ENCODE assay signal across 29 cellular contexts in genomic region chr6:155047523-155047922, GRCh38. TPM values are rescaled to one million over a fixed set of nuclear protein-coding genes. Genes with fewer than 3 reads are reported as not detected.
DNase-seq lines count a peak whose midpoint lies in the region; ATAC-seq, FAIRE-seq and TF ChIP-seq lines count a peak whose summit lies in the region.
"Had no signal": no experiment of that assay in that cellular context is flagged by ENCODE, and none has a peak within 500 bp of the region (broad histone marks: within the 10 kb centered on the region; RNA-seq: fewer than 3 reads in every experiment).

No MANE protein-coding gene starts in this region.

- H2AK5ac ChIP-seq in H9 (ENCODE audit: insufficient read length, low read length) (no peak overlapping the region), H1 (ENCODE audit: low read depth, low read length) (no peak overlapping the region)

- H4K5ac ChIP-seq in H9 (ENCODE audit: insufficient read length, low read depth, low read length) (no peak overlapping the region), H1 (ENCODE audit: insufficient read length, low read depth, low read length) (no peak overlapping the region)

- no peak overlapping the region for H3K27ac ChIP-seq in GM23338 (ENCODE audit: low read depth)
- no peak overlapping the region for H3K27ac ChIP-seq in H9 (ENCODE audit: insufficient read length, low read depth, low read length)
- H3K27ac ChIP-seq in astrocyte (ENCODE audit: low read depth, low read length) = no peak overlapping the region
- no peak overlapping the region for H3K27ac ChIP-seq in H1 (ENCODE audit: low read depth, low read length)
- no peak overlapping the region for H3K27ac ChIP-seq in effector memory CD4-positive, alpha-beta T cell (ENCODE audit: insufficient read depth, low read length, poor library complexity, severe bottlenecking)
- H3K27ac ChIP-seq in suprapubic skin = no peak overlapping the region
- H3K27ac ChIP-seq: BLaER1 had no signal

- H3K9me2 ChIP-seq in GM23338 (ENCODE audit: insufficient read depth) = no peaks in the 10 kb centered on the region

- ATAC-seq in GM23338 = peak; percentile 34; the same call in 2 of the 3 replicates
- ATAC-seq: GM12878 had no signal

- H3K9me3 Mint-ChIP-seq in GM23338 (no peaks in the 10 kb centered on the region), H9 (no peaks in the 10 kb centered on the region; a peak in 1 of 5 replicates), astrocyte (ENCODE audit: unreplicated experiment) (no peaks in the 10 kb centered on the region)
- H3K9me3 Mint-ChIP-seq: CD4-positive, alpha-beta memory T cell; CD8-positive, alpha-beta memory T cell had no signal

- no peaks in the 10 kb centered on the region for H3K36me3 ChIP-seq in GM23338 (ENCODE audit: insufficient read depth)
- no peaks in the 10 kb centered on the region for H3K36me3 ChIP-seq in astrocyte (ENCODE audit: insufficient read depth, low read length)
- no peaks in the 10 kb centered on the region for H3K36me3 ChIP-seq in H1 (ENCODE audit: control insufficient read depth in 2 of 4, insufficient read depth in 4 of 4, low read length in 3 of 4)
- H3K36me3 ChIP-seq in effector memory CD4-positive, alpha-beta T cell (ENCODE audit: control insufficient read depth, insufficient read depth, low read length) = no peaks in the 10 kb centered on the region
- no peaks in the 10 kb centered on the region for H3K36me3 ChIP-seq in suprapubic skin
- H3K36me3 ChIP-seq: BE2C, BLaER1 had no signal

- H3K56ac ChIP-seq in H9 (ENCODE audit: insufficient read length, low read depth, low read length) (no peak overlapping the region), H1 (replicated peaks; ENCODE audit: insufficient read length, low read depth, low read length) (no peak overlapping the region)

- TF ChIP-seq POLR2A in H1 (IDR thresholded peaks at IDR 0.05; ENCODE audit: control extremely low read depth in 1 of 2, low read depth in 2 of 2, low read length in 2 of 2) = no peak
- no peak for TF ChIP-seq POLR2A in suprapubic skin (IDR thresholded peaks at IDR 0.05)

- no CpG with 5 or more reads among the region's 7 CpGs for WGBS in H9 (ENCODE audit: extremely low coverage, insufficient read length, low lambda C conversion rate)
- 73% methylated on average over 5 of the region's 7 CpGs; no CpG with 5 or more reads in 1 of the 2 experiments for WGBS in H1 (ENCODE audit: extremely low coverage in 1 of 2, insufficient coverage in 1 of 2, insufficient read length in 1 of 2, insufficient replicate concordance in 2 of 2, low coverage in 1 of 2, low lambda C conversion rate in 2 of 2, missing lambda C conversion rate in 1 of 2), 2 experiments
- 94% methylated on average over 6 of the region's 7 CpGs for WGBS in suprapubic skin

- H4K8ac ChIP-seq in H9 (replicated peaks; ENCODE audit: insufficient read length, low read depth, low read length) = no peak overlapping the region
- H4K8ac ChIP-seq in H1 (ENCODE audit: extremely low read depth, insufficient read depth, low read length) = no peak overlapping the region

- H3K27ac Mint-ChIP-seq in GM23338 (no peak overlapping the region), H9 (peak overlapping the region in 2 of 3 experiments; percentile 61 to 85; a peak in 2 of 7 replicates), astrocyte (ENCODE audit: unreplicated experiment) (peak overlapping the region; percentile 51)
- H3K27ac Mint-ChIP-seq: CD14-positive monocyte; CD4-positive, CD25-positive, alpha-beta regulatory T cell had no signal

- H3K23me2 ChIP-seq in H9 (ENCODE audit: insufficient read length, low read depth, low read length, poor library complexity, severe bottlenecking) = no peaks in the 10 kb centered on the region
- H3K23me2 ChIP-seq in H1 (ENCODE audit: low read depth, low read length) = no peaks in the 10 kb centered on the region

- TF ChIP-seq CTCF in GM23338 (conservative IDR thresholded peaks at IDR 0.05; ENCODE audit: low read depth in 2 of 2) = no peak
- no peak for TF ChIP-seq CTCF in H9 (conservative IDR thresholded peaks at IDR 0.05)
- TF ChIP-seq CTCF in astrocyte (IDR thresholded peaks at IDR 0.05; ENCODE audit: insufficient read depth, low read depth, low read length) = no peak
- no peak for TF ChIP-seq CTCF in H1 (IDR thresholded peaks at IDR 0.05; ENCODE audit: control extremely low read depth in 1 of 3, insufficient read depth in 1 of 3, low read depth in 1 of 3, low read length in 3 of 3)
- TF ChIP-seq CTCF in suprapubic skin (IDR thresholded peaks at IDR 0.05) = no peak

- H2BK120ac ChIP-seq in H9 (ENCODE audit: low read depth, low read length, poor library complexity, severe bottlenecking) (no peak overlapping the region), H1 (replicated peaks; ENCODE audit: low read depth, low read length) (no peak overlapping the region)

- TF ChIP-seq RAD21 in H1 (IDR thresholded peaks at IDR 0.05 in 1 of 2, conservative IDR thresholded peaks at IDR 0.05 in 1 of 2; ENCODE audit: low read depth in 2 of 2, low read length in 2 of 2) = no peak

- H2BK15ac ChIP-seq in H9 (ENCODE audit: low read depth, low read length) = no peak overlapping the region
- H2BK15ac ChIP-seq in H1 (ENCODE audit: low read length) = no peak overlapping the region

- no peak overlapping the region for H2BK12ac ChIP-seq in H9 (ENCODE audit: insufficient read length, low read depth, low read length)
- H2BK12ac ChIP-seq in H1 (ENCODE audit: low read depth, low read length) = no peak overlapping the region

- H3K4ac ChIP-seq in H9 (ENCODE audit: low read depth, low read length) (no peak overlapping the region), H1 (replicated peaks; ENCODE audit: insufficient read length, low read depth, low read length) (no peak overlapping the region)

- no peak overlapping the region for H3K4me3 ChIP-seq in GM23338
- no peak overlapping the region for H3K4me3 ChIP-seq in astrocyte (ENCODE audit: insufficient read depth, low read depth, low read length)
- no peak overlapping the region for H3K4me3 ChIP-seq in H1 (ENCODE audit: extremely low read depth in 1 of 4, insufficient read depth in 2 of 4, low read depth in 3 of 4, low read length in 4 of 4)
- no peak overlapping the region for H3K4me3 ChIP-seq in effector memory CD4-positive, alpha-beta T cell (ENCODE audit: insufficient read depth, low read depth, low read length, poor library complexity, severe bottlenecking)
- no peak overlapping the region for H3K4me3 ChIP-seq in suprapubic skin
- H3K4me3 ChIP-seq: BLaER1, GM12878 had no signal

- H3K23ac ChIP-seq in H9 (ENCODE audit: insufficient read length, low read depth, low read length) (no peak overlapping the region), H1 (ENCODE audit: insufficient read length) (no peak overlapping the region)

- FAIRE-seq in astrocyte (lab: Jason Lieb, UNC) = no peak
- FAIRE-seq in H1 (lab: Jason Lieb, UNC) = no peak
- FAIRE-seq: A204.1, GM12878, GM12892, GM18507 had no signal

- H3K27me3 Mint-ChIP-seq in GM23338 (ENCODE audit: insufficient read depth, low read depth, poor library complexity) (peaks cover 3% of the 10 kb centered on the region), H9 (ENCODE audit: low read depth) (no peaks in the 10 kb centered on the region; the same call in 1 of the 2 replicates), astrocyte (ENCODE audit: low read depth, unreplicated experiment) (no peaks in the 10 kb centered on the region)
- H3K27me3 Mint-ChIP-seq: CD4-positive, CD25-positive, alpha-beta regulatory T cell had no signal

- no peak overlapping the region for H3T11ph ChIP-seq in H9 (ENCODE audit: low read length)

- H3K4me1 Mint-ChIP-seq in GM23338 = peaks cover 18% of the 10 kb centered on the region
- H3K4me1 Mint-ChIP-seq in H9 = peaks cover 20 to 33% of the 10 kb centered on the region in 2 experiments
- peaks cover 26% of the 10 kb centered on the region for H3K4me1 Mint-ChIP-seq in astrocyte (ENCODE audit: low read depth, unreplicated experiment)
- H3K4me1 Mint-ChIP-seq: CD14-positive monocyte had no signal

- CTCF ChIA-PET in H1 (lab: Charles Lee; ENCODE audit: partially characterized antibody) = no interaction called here

- H3K9me3 ChIP-seq in H9 (ENCODE audit: control insufficient read depth, low read depth, low read length) (no peaks in the 10 kb centered on the region), astrocyte (ENCODE audit: insufficient read depth, low read depth, low read length) (no peaks in the 10 kb centered on the region), H1 (ENCODE audit: insufficient read depth in 2 of 2, low read depth in 1 of 2, low read length in 1 of 2) (no peaks in the 10 kb centered on the region), suprapubic skin (no peaks in the 10 kb centered on the region)
- H3K9me3 ChIP-seq in effector memory CD4-positive, alpha-beta T cell (ENCODE audit: control insufficient read depth, low read length) = no peaks in the 10 kb centered on the region
- H3K9me3 ChIP-seq: BE2C, BLaER1 had no signal

- H3F3A ChIP-seq in GM23338 (replicated peaks; ENCODE audit: low read depth) = no peaks in the 10 kb centered on the region

- H4K20me1 ChIP-seq in GM23338 (replicated peaks; ENCODE audit: insufficient read depth) = no peaks in the 10 kb centered on the region
- H4K20me1 ChIP-seq in H9 (ENCODE audit: control insufficient read depth, insufficient read depth, insufficient read length) = no peaks in the 10 kb centered on the region
- no peaks in the 10 kb centered on the region for H4K20me1 ChIP-seq in astrocyte (ENCODE audit: insufficient read depth, low read length)
- no peaks in the 10 kb centered on the region for H4K20me1 ChIP-seq in H1 (replicated peaks in 1 of 2; ENCODE audit: control insufficient read depth in 1 of 2, insufficient read depth in 2 of 2, low read length in 2 of 2)
- H4K20me1 ChIP-seq: BLaER1 had no signal

- H3K27me3 ChIP-seq in GM23338 (ENCODE audit: insufficient read depth) (no peaks in the 10 kb centered on the region), H9 (ENCODE audit: insufficient read depth, low read length) (no peaks in the 10 kb centered on the region), astrocyte (ENCODE audit: insufficient read depth, low read length) (no peaks in the 10 kb centered on the region), H1 (replicated peaks in 1 of 4; ENCODE audit: control insufficient read depth in 3 of 4, extremely low read depth in 1 of 4, insufficient read depth in 3 of 4, low read length in 3 of 4) (no peaks in the 10 kb centered on the region), suprapubic skin (no peaks in the 10 kb centered on the region)
- no peaks in the 10 kb centered on the region for H3K27me3 ChIP-seq in effector memory CD4-positive, alpha-beta T cell (replicated peaks; ENCODE audit: control insufficient read depth, insufficient read depth, low read length, poor library complexity, severe bottlenecking)
- H3K27me3 ChIP-seq: BE2C, BLaER1 had no signal

- H3K9ac ChIP-seq in H9 (ENCODE audit: extremely low read depth, insufficient read length, low read length) = no peak overlapping the region
- H3K9ac ChIP-seq in astrocyte (ENCODE audit: low read length) = no peak overlapping the region
- H3K9ac ChIP-seq in H1 (replicated peaks in 1 of 4; ENCODE audit: extremely low read depth in 1 of 4, low read depth in 3 of 4, low read length in 3 of 4) = no peak overlapping the region
- H3K9ac ChIP-seq: BLaER1 had no signal

- H2BK20ac ChIP-seq in H9 (ENCODE audit: low read depth, low read length, poor library complexity, severe bottlenecking) (no peak overlapping the region), H1 (ENCODE audit: low read length) (no peak overlapping the region)

- H3K18ac ChIP-seq in H9 (ENCODE audit: insufficient read length, low read depth, low read length) (no peak overlapping the region), H1 (ENCODE audit: extremely low read depth, low read length) (no peak overlapping the region)

- H2BK5ac ChIP-seq in H9 (ENCODE audit: insufficient read length, low read length) (no peak overlapping the region), H1 (ENCODE audit: low read depth, low read length) (no peak overlapping the region)

- H3K79me1 ChIP-seq in H9 (ENCODE audit: insufficient read depth, low read depth, low read length, poor library complexity, severe bottlenecking) = no peaks in the 10 kb centered on the region
- no peaks in the 10 kb centered on the region for H3K79me1 ChIP-seq in H1 (ENCODE audit: low read depth, low read length)

- H3K4me1 ChIP-seq in GM23338 (ENCODE audit: insufficient read depth) = peaks cover 7% of the 10 kb centered on the region
- no peaks in the 10 kb centered on the region; the same call in 1 of the 2 replicates for H3K4me1 ChIP-seq in H9 (ENCODE audit: insufficient read depth, low read length)
- peaks cover 12% of the 10 kb centered on the region for H3K4me1 ChIP-seq in astrocyte (ENCODE audit: insufficient read depth, low read length)
- H3K4me1 ChIP-seq in H1 (replicated peaks in 1 of 4; ENCODE audit: control insufficient read depth in 3 of 4, insufficient read depth in 4 of 4, low read length in 3 of 4) = peaks cover 0 to 7% (median 2%) of the 10 kb centered on the region in 4 experiments; a peak in 5 of 7 replicates
- H3K4me1 ChIP-seq in effector memory CD4-positive, alpha-beta T cell (ENCODE audit: control insufficient read depth, insufficient read depth, low read length, poor library complexity, severe bottlenecking) = no peaks in the 10 kb centered on the region
- H3K4me1 ChIP-seq in suprapubic skin = no peaks in the 10 kb centered on the region
- H3K4me1 ChIP-seq: BE2C had no signal

- TF ChIP-seq EP300 in H1 (IDR thresholded peaks at IDR 0.05; ENCODE audit: borderline replicate concordance in 1 of 2, low read depth in 2 of 2, low read length in 2 of 2) = no peak
- no peak for TF ChIP-seq EP300 in suprapubic skin (IDR thresholded peaks at IDR 0.05)

- peaks cover 9% of the 10 kb centered on the region; the same call in 1 of the 2 replicates for H3K79me2 ChIP-seq in GM23338 (replicated peaks; ENCODE audit: insufficient read depth)
- H3K79me2 ChIP-seq in H9 (ENCODE audit: insufficient read depth, low read length) = no peaks in the 10 kb centered on the region
- H3K79me2 ChIP-seq in astrocyte (ENCODE audit: insufficient read depth, low read length) = no peaks in the 10 kb centered on the region
- no peaks in the 10 kb centered on the region for H3K79me2 ChIP-seq in H1 (ENCODE audit: control insufficient read depth in 1 of 2, insufficient read depth in 2 of 2, low read length in 2 of 2)

- H2AFZ ChIP-seq in GM23338 (no peak overlapping the region), H9 (ENCODE audit: low read length) (no peak overlapping the region), astrocyte (ENCODE audit: low read depth, low read length) (no peak overlapping the region), H1 (ENCODE audit: low read length) (no peak overlapping the region)

- DNase-seq in GM23338 (ENCODE audit: low spot score) (no peak), H9 (no peak), astrocyte (ENCODE audit: low read depth) (no peak), H1 (ENCODE audit: low read depth in 1 of 2, low spot score in 2 of 2) (no peak), NCI-H187 (lab: John Stamatoyannopoulos, UW) (no peak), suprapubic skin (ENCODE audit: low spot score in 2 of 2) (no peak)
- no peak for DNase-seq in effector memory CD4-positive, alpha-beta T cell
- no peak for DNase-seq in stimulated activated naive CD4-positive, alpha-beta T cell (lab: John Stamatoyannopoulos, UW)
- DNase-seq: 8988T; ACHN; BE2C; C1 segment of cervical spinal cord; CD4-positive, alpha-beta memory T cell; CD4-positive, CD25-positive, alpha-beta regulatory T cell; CD8-positive, alpha-beta memory T cell; COR-L47; DMS 273 treated with DMSO at 0.1 percent for 48 hours; DMS153; DMS53; DMS79; DND-41; EL; GDM1 had no signal

- no peak overlapping the region for H4K91ac ChIP-seq in H9 (ENCODE audit: insufficient read length, low read depth, low read length)
- no peak overlapping the region for H4K91ac ChIP-seq in H1 (replicated peaks; ENCODE audit: insufficient read length, low read length)

- POLR2A ChIA-PET in H1 (lab: Charles Lee; ENCODE audit: partially characterized antibody) = no interaction called here

- H3K14ac ChIP-seq in H9 (ENCODE audit: insufficient read depth, low read length) = no peak overlapping the region
- H3K14ac ChIP-seq in H1 (ENCODE audit: insufficient read length) = no peak overlapping the region

- H3K36me3 Mint-ChIP-seq in GM23338 (ENCODE audit: low read depth) (no peaks in the 10 kb centered on the region; the same call in 2 of the 3 replicates), H9 (ENCODE audit: insufficient read depth in 1 of 3, low read depth in 3 of 3) (no peaks in the 10 kb centered on the region; a peak in 2 of 7 replicates), astrocyte (ENCODE audit: low read depth, unreplicated experiment) (peaks cover 3% of the 10 kb centered on the region)
- H3K36me3 Mint-ChIP-seq: CD14-positive monocyte; CD4-positive, alpha-beta memory T cell; CD4-positive, CD25-positive, alpha-beta regulatory T cell; CD8-positive, alpha-beta memory T cell had no signal

- H3K4me2 ChIP-seq in GM23338 (no peak overlapping the region), H9 (ENCODE audit: insufficient read depth, insufficient read length, low read length) (no peak overlapping the region), astrocyte (ENCODE audit: low read length) (no peak overlapping the region), H1 (ENCODE audit: insufficient read depth in 1 of 2, low read depth in 2 of 2, low read length in 2 of 2) (no peak overlapping the region)
- H3K4me2 ChIP-seq: BLaER1 had no signal

- H3K4me3 Mint-ChIP-seq in GM23338 (no peak overlapping the region), H9 (no peak overlapping the region), astrocyte (ENCODE audit: unreplicated experiment) (no peak overlapping the region)
- H3K4me3 Mint-ChIP-seq: CD14-positive monocyte; CD4-positive, CD25-positive, alpha-beta regulatory T cell; CD8-positive, alpha-beta memory T cell had no signal

RNA-seq across cellular contexts. Expression of gene TIAM2, which starts 52.4 kb away (rescaled TPM):
- total RNA-seq in GM23338 (2014; rRNA removed; shearing (Covaris generic)) = 24.4 and 27.8 TPM in 2 replicates
- polyA plus RNA-seq in GM23338 (2016; fragmentation: Nextera tagmentation; extraction: Ambion mirVana) = 13.0 and 14.2 TPM in 2 replicates
- total RNA-seq in H9 (2021) = 5.0 and 6.3 TPM in 2 replicates
- 22.2 and 23.6 TPM in 2 replicates for total RNA-seq in astrocyte
- total RNA-seq in H1 (2021; fragmentation: NEBNext Ultra II Directional; extraction: Animal tissue kit (Norgen Biotek cat#: 25700)) = 22.2 and 23.9 TPM in 2 replicates
- polyA plus RNA-seq in H1 (2011; rRNA removed) = 7.4 and 13.8 TPM in 2 replicates
- polyA plus RNA-seq in H1 (2011; cell fraction: cytosol; rRNA removed) = 10.4 TPM
- polyA plus RNA-seq in H1 (2011; cell fraction: nucleus; rRNA removed) = 27.4 TPM
- 10.0 to 18.2 TPM (median 12.7 TPM) in 4 replicates for polyA plus RNA-seq in H1 (2012, experiment 1 of 2)
- 1.7 TPM for polyA plus RNA-seq in H1 (2012, experiment 2 of 2)
- polyA plus RNA-seq in H1 (2013, experiment 1 of 2) = 15.1 TPM
- polyA plus RNA-seq in H1 (2013, experiment 2 of 2) = 12.6 TPM
- 43.9 and 47.9 TPM in 2 replicates for polyA minus RNA-seq in H1 (2011; rRNA and poly(A)+ RNA removed)
- 16.0 TPM for polyA minus RNA-seq in H1 (2011; cell fraction: cytosol; rRNA and poly(A)+ RNA removed)
- polyA minus RNA-seq in H1 (2011; cell fraction: nucleus; rRNA and poly(A)+ RNA removed) = 79.3 TPM
- total RNA-seq in suprapubic skin = 10 to 100 TPM in 1 of 4 donors, 1 to 10 TPM in 3; 4.8 to 11.4 (median 6.7) TPM
